1 cellular context compared by ENCODE assay signal in genomic region chr10:100376656-100377055, GRCh38.
TF ChIP-seq lines count a peak whose summit lies in the region.
"Not testable (repeated sequence)": the region's sequence is repeated elsewhere in the genome, so short reads cannot be mapped to it uniquely, and the experiment has no call there.

No MANE protein-coding gene starts in this region.

TF ChIP-seq in K562, 482 proteins besides CTCF, POLR2A, EP300 and RAD21:
- TF ChIP-seq NR2C1 (IDR thresholded peaks at IDR 0.05): peak; percentile 31; the same call in 1 of the 2 replicates
- TF ChIP-seq NR2C1 (tag; IDR thresholded peaks at IDR 0.05); NR2C2 (CRISPR knock-in tag; IDR thresholded peaks at IDR 0.05): not testable (repeated sequence)
- peak; percentile 38; the same call in 1 of the 2 replicates for TF ChIP-seq SMARCE1 (IDR thresholded peaks at IDR 0.05)
- TF ChIP-seq ARID1B (IDR thresholded peaks at IDR 0.05): peak; percentile 49; the same call in 1 of the 2 replicates
- peak; percentile 44; the same call in 1 of the 2 replicates for TF ChIP-seq SOX6 (IDR thresholded peaks at IDR 0.05)
- TF ChIP-seq GATAD2B (IDR thresholded peaks at IDR 0.05; ENCODE audit: borderline replicate concordance): peak; percentile 29; the same call in 1 of the 2 replicates
- peak; percentile 56; the same call in 1 of the 2 replicates for TF ChIP-seq SMAD4 (CRISPR knock-in tag; conservative IDR thresholded peaks at IDR 0.05)
- TF ChIP-seq ATF7 (IDR thresholded peaks at IDR 0.05): 0 out of 2 replicates have a peak, but pooled peaks have one; percentile 14
- TF ChIP-seq RCOR1 (IDR thresholded peaks at IDR 0.05; ENCODE audit: borderline replicate concordance in 1 of 2, low read depth in 2 of 2, low read length in 2 of 2): 0 out of 4 replicates have a peak, but pooled peaks of 1 of the 2 experiments have one; percentile 22
- TF ChIP-seq DPF2 (IDR thresholded peaks at IDR 0.05): 0 out of 2 replicates have a peak, but pooled peaks have one; percentile 11
- peak; percentile 29 for TF ChIP-seq HDAC3 (IDR thresholded peaks at IDR 0.05; ENCODE audit: borderline replicate concordance, partially characterized antibody)
- 0 out of 2 replicates have a peak, but pooled peaks have one; percentile 7 for TF ChIP-seq TCF3 (CRISPR knock-in tag; IDR thresholded peaks at IDR 0.05)
- TF ChIP-seq NR2C2 (tag; IDR thresholded peaks at IDR 0.05): peak; percentile 30; the same call in 1 of the 2 replicates
- TF ChIP-seq TAL1 (IDR thresholded peaks at IDR 0.05): peak; percentile 35
- TF ChIP-seq KDM1A (IDR thresholded peaks at IDR 0.05): peak; percentile 46 to 63
- TF ChIP-seq ADNP (tag; IDR thresholded peaks at IDR 0.05): 0 out of 2 replicates have a peak, but pooled peaks have one; percentile 4
